Comparison of ENCODE assay signal across 16 cellular contexts in the genomic region with DNA sequence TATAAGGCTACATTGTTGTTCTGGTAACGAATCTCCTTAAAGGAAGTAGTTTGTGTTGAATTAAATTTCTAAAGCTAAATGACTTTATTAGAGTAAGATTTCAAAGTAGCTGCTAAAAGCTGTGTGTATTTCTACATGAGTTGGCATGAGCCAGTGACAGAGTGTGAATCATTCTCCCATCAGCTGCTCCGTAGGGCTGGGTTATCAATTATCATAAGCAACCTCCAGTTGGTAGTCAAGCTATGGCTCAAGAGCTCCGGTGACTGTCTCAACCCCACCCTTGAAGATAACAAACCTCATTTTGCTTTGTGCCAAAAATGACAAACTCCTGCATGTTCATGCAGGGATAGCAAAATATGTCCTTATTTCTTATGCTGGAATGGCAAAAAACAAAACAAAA.
A peak's percentile ranks its signal among the peaks of the same experiment; 100 is the strongest.
DNase-seq lines count a peak whose midpoint lies in the region; ATAC-seq, FAIRE-seq and TF ChIP-seq lines count a peak whose summit lies in the region.
"Had no signal": no experiment of that assay in that cellular context is flagged by ENCODE, and none has a peak within 500 bp of the region (broad histone marks: within the 10 kb centered on the region; RNA-seq: fewer than 3 reads in every experiment).

No MANE protein-coding gene starts in this region.

- peak; percentile 12 for DNase-seq in AG09319 (ENCODE audit: extremely low read depth, low read depth)
- peak; percentile 3 for DNase-seq in M059J (ENCODE audit: low read depth)
- peak; percentile 85 for DNase-seq in bronchial epithelial cell (ENCODE audit: low read depth)
- DNase-seq in Karpas-422: no peak
- DNase-seq: activated CD4-positive, alpha-beta T cell treated with anti-CD3 and anti-CD28 coated beads for 48 hours; central memory CD4-positive, alpha-beta T cell; GDM1; NCI-H526; pancreas; stimulated activated CD4-positive, alpha-beta T cell treated with anti-CD3 and anti-CD28 coated beads, Interleukin-2, amount 100 ng/mL, for 48 hours; stimulated activated naive CD4-positive, alpha-beta T cell had no signal

- no peaks in the 10 kb centered on the region for H3K4me1 ChIP-seq in Karpas-422 (ENCODE audit: low read length)
- H3K4me1 ChIP-seq: pancreas had no signal

- H3K9me3 ChIP-seq in Karpas-422 (ENCODE audit: low read length): peaks cover 25% of the 10 kb centered on the region; the same call in 1 of the 2 replicates
- H3K9me3 ChIP-seq: pancreas had no signal

- H3K9ac ChIP-seq in Karpas-422 (ENCODE audit: low read length): no peak overlapping the region

- H3K4me3 ChIP-seq in bronchial epithelial cell (ENCODE audit: low read depth, low read length) (no peak overlapping the region), Karpas-422 (ENCODE audit: low read length) (no peak overlapping the region)
- H3K4me3 ChIP-seq: pancreas had no signal

- no peak overlapping the region for H2AFZ ChIP-seq in Karpas-422 (ENCODE audit: low read length)

- no peaks in the 10 kb centered on the region for H4K20me1 ChIP-seq in Karpas-422 (ENCODE audit: insufficient read depth, low read depth, low read length)

- no peaks in the 10 kb centered on the region; the same call in 1 of the 2 replicates for H3K9me2 ChIP-seq in Karpas-422 (replicated peaks; ENCODE audit: insufficient read depth, low read length)

- no peaks in the 10 kb centered on the region for H3K36me3 ChIP-seq in bronchial epithelial cell (ENCODE audit: control insufficient read depth, insufficient read depth, low read length)
- H3K36me3 ChIP-seq in Karpas-422 (ENCODE audit: insufficient read depth, low read length): no peaks in the 10 kb centered on the region
- H3K36me3 ChIP-seq: pancreas had no signal

- ATAC-seq in HG03439 (IDR thresholded peaks at IDR 0.05; ENCODE audit: unreplicated experiment) (no peak), GM19463 (IDR thresholded peaks at IDR 0.05; ENCODE audit: unreplicated experiment) (no peak), GM19467 (IDR thresholded peaks at IDR 0.05; ENCODE audit: unreplicated experiment) (no peak)

- no peak overlapping the region for H3K4me2 ChIP-seq in Karpas-422 (ENCODE audit: low read depth, low read length, poor library complexity, severe bottlenecking)

- no peak overlapping the region for H3K27ac ChIP-seq in Karpas-422 (ENCODE audit: low read length)
- H3K27ac ChIP-seq: C4-2B, pancreas had no signal

- FAIRE-seq in bronchial epithelial cell (lab: Jason Lieb, UNC): no peak
- FAIRE-seq in islet of Langerhans (lab: Jason Lieb, UNC): peak; percentile 49
- FAIRE-seq: pancreas had no signal

- TF ChIP-seq CTCF in AG09319 (IDR thresholded peaks at IDR 0.05; ENCODE audit: low read depth, low read length) (no peak), bronchial epithelial cell (IDR thresholded peaks at IDR 0.05; ENCODE audit: insufficient read depth, low read length, severe bottlenecking) (no peak)

- no peaks in the 10 kb centered on the region for H3K79me2 ChIP-seq in Karpas-422 (ENCODE audit: low read length)

- H3K27me3 ChIP-seq in bronchial epithelial cell (ENCODE audit: control insufficient read depth, insufficient read depth, low read length): no peaks in the 10 kb centered on the region
- no peaks in the 10 kb centered on the region for H3K27me3 ChIP-seq in Karpas-422 (ENCODE audit: low read length)
- H3K27me3 ChIP-seq: pancreas had no signal
